15 cellular contexts compared by ENCODE assay signal in the genomic region with DNA sequence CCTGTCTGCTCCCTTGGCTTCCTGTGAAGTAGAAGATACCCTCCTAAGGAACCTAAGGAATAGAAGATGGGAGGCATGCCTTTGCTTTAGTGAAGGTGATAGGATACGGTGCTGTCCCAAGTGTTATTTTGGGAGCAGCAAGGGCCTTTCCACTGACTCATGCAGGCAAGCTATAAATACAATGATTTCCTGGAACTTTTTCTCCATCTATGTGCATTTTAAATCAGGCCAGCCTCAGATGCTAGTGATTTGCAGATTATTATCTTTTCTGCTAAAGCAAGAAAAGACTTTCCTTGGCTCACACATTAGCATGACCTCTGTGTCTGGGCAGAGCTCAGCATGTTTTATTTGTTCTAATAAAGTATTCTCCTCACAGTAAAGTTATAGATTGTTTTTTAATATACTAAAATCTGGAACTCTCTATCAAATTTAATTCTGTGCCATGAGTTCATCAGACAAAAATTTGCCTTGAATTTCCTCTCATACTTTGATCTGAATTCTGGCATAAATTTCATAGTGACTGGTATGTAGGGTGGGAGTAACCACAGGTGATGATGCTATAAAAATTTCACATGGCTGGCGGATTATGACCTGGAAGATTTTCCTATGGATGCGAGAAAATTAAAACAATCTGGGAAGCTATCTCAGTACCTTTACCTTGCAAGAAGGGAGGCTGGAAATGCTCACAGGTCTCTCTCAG.
DNase-seq lines count a peak whose midpoint lies in the region; ATAC-seq and TF ChIP-seq lines count a peak whose summit lies in the region.
"Had no signal": no experiment of that assay in that cellular context is flagged by ENCODE, and none has a peak within 500 bp of the region (broad histone marks: within the 10 kb centered on the region; RNA-seq: fewer than 3 reads in every experiment).

No MANE protein-coding gene starts in this region.

- H3F3A ChIP-seq in PC-3 (ENCODE audit: low read length, unreplicated experiment) = no peaks in the 10 kb centered on the region

- POLR2A ChIA-PET in PC-3 (lab: Charles Lee; ENCODE audit: unreplicated experiment) = interaction anchor here (0.8 kb wide), 1 partner anchor 32 kb away, joined by 7 read pairs; no protein-coding TSS in a partner anchor

- BruUV-seq in PC-3 (replicated peaks; lab: Mats Ljungman, UMichigan) = no TSS peak

- peaks cover 4% of the 10 kb centered on the region for H3K27me3 Mint-ChIP-seq in T-helper 2 cell treated with Interferon-gamma antibody and Interleukin-4, amounts not matched to agents 5 μg/mL and 100 μg/mL, for 36 hours (ENCODE audit: low read depth)
- H3K27me3 Mint-ChIP-seq in type B pancreatic cell = peaks cover 7% of the 10 kb centered on the region
- H3K27me3 Mint-ChIP-seq: activated B cell treated with CpG ODN at 0.5 μM for 24 hours had no signal

- H3K4me3 ChIP-seq in PC-3 (ENCODE audit: low read length) (no peak overlapping the region), psoas muscle (no peak overlapping the region)

- H3K27ac Mint-ChIP-seq in T-helper 2 cell treated with Interferon-gamma antibody and Interleukin-4, amounts not matched to agents 5 μg/mL and 100 μg/mL, for 36 hours = no peak overlapping the region
- H3K27ac Mint-ChIP-seq in type B pancreatic cell = no peak overlapping the region
- H3K27ac Mint-ChIP-seq: activated B cell treated with CpG ODN at 0.5 μM for 24 hours; activated T-cell treated with anti-CD3 and anti-CD28 coated beads, Interleukin-2, amount 50 U/mL, for 72 hours had no signal

- no peaks in the 10 kb centered on the region for H4K20me1 ChIP-seq in PC-3 (ENCODE audit: low read length)

- H3K9me2 ChIP-seq in PC-3 (replicated peaks; ENCODE audit: low read length) = no peaks in the 10 kb centered on the region

- H3K9me3 Mint-ChIP-seq in T-helper 2 cell treated with Interferon-gamma antibody and Interleukin-4, amounts not matched to agents 5 μg/mL and 100 μg/mL, for 36 hours = no peaks in the 10 kb centered on the region
- no peaks in the 10 kb centered on the region for H3K9me3 Mint-ChIP-seq in type B pancreatic cell
- H3K9me3 Mint-ChIP-seq: activated B cell treated with CpG ODN at 0.5 μM for 24 hours; activated T-cell treated with anti-CD3 and anti-CD28 coated beads, Interleukin-2, amount 50 U/mL, for 72 hours had no signal

- H3K4me1 ChIP-seq in PC-3 (ENCODE audit: insufficient read depth, low read length) = peaks cover 16% of the 10 kb centered on the region
- H3K4me1 ChIP-seq in psoas muscle = no peaks in the 10 kb centered on the region

- no peaks in the 10 kb centered on the region for H3K36me3 ChIP-seq in PC-3 (ENCODE audit: low read depth, low read length)
- no peaks in the 10 kb centered on the region for H3K36me3 ChIP-seq in psoas muscle (ENCODE audit: insufficient read depth in 1 of 2, low read depth in 1 of 2)

- TF ChIP-seq CTCF in PC-3 (conservative IDR thresholded peaks at IDR 0.05; ENCODE audit: low read depth, low read length) = no peak
- no peak for TF ChIP-seq CTCF in psoas muscle (IDR thresholded peaks at IDR 0.05)
- TF ChIP-seq CTCF in type B pancreatic cell (conservative IDR thresholded peaks at IDR 0.05) = no peak

- no peaks in the 10 kb centered on the region for H3K79me2 ChIP-seq in PC-3 (ENCODE audit: low read length)

- H3K27me3 ChIP-seq in PC-3 (ENCODE audit: low read length) (no peaks in the 10 kb centered on the region), psoas muscle (ENCODE audit: insufficient read depth in 3 of 3, low read length in 2 of 3) (peaks cover 0 to 12% (median 0%) of the 10 kb centered on the region in 3 donors)

- CTCF ChIA-PET in PC-3 (lab: Charles Lee) = interaction anchor here (0.6 to 2.2 kb wide), 2 partner anchors 32 to 196 kb away, joined by 3 to 6 read pairs; no protein-coding TSS in a partner anchor

- H3K4me1 Mint-ChIP-seq in T-helper 2 cell treated with Interferon-gamma antibody and Interleukin-4, amounts not matched to agents 5 μg/mL and 100 μg/mL, for 36 hours (ENCODE audit: low read depth) = peaks cover 6% of the 10 kb centered on the region
- peaks cover 4% of the 10 kb centered on the region for H3K4me1 Mint-ChIP-seq in type B pancreatic cell (ENCODE audit: unreplicated experiment)
- H3K4me1 Mint-ChIP-seq: activated B cell treated with CpG ODN at 0.5 μM for 24 hours had no signal

- H3K36me3 Mint-ChIP-seq in T-helper 2 cell treated with Interferon-gamma antibody and Interleukin-4, amounts not matched to agents 5 μg/mL and 100 μg/mL, for 36 hours (ENCODE audit: low read depth) = no peaks in the 10 kb centered on the region
- H3K36me3 Mint-ChIP-seq in type B pancreatic cell = no peaks in the 10 kb centered on the region

- peak overlapping the region; percentile 27; the same call in 1 of the 2 replicates for H3K4me2 ChIP-seq in PC-3 (ENCODE audit: low read length)

- no peak overlapping the region for H3K27ac ChIP-seq in PC-3 (ENCODE audit: low read length)
- H3K27ac ChIP-seq in psoas muscle = no peak overlapping the region

- H3K9me3 ChIP-seq in PC-3 (ENCODE audit: low read length) (no peaks in the 10 kb centered on the region), psoas muscle (no peaks in the 10 kb centered on the region)

- H2AFZ ChIP-seq in PC-3 (ENCODE audit: low read length) = no peak overlapping the region

- intact Hi-C loops in PC-3 (cut with micrococcal nuclease) (no loop called here), psoas muscle (cut with DNase I) (no loop called here)

- 53 to 62% (median 60%) methylated on average over 3 of the region's 3 CpGs for WGBS in psoas muscle, 3 donors

- DNase-seq in Daoy (ENCODE audit: low read depth) (peak; percentile 11), PC-3 (peak; percentile 42), fibroblast of gingiva (ENCODE audit: low read depth) (peak; percentile 53), psoas muscle (no peak), COR-L47 (lab: John Stamatoyannopoulos, UW) (no peak), type B pancreatic cell (ENCODE audit: extremely low spot score, unreplicated experiment) (no peak)
- DNase-seq in T-helper 2 cell treated with Interferon-gamma antibody and Interleukin-4, amounts not matched to agents 5 μg/mL and 100 μg/mL, for 36 hours (ENCODE audit: low spot score) = no peak
- no peak for DNase-seq in activated CD8-positive, alpha-beta memory T cell treated with anti-CD3 and anti-CD28 coated beads, Interleukin-2, amount 50 U/mL, for 4 hours
- DNase-seq: activated B cell treated with CpG ODN at 0.5 μM for 24 hours; activated T-cell treated with anti-CD3 and anti-CD28 coated beads, Interleukin-2, amount 50 U/mL, for 72 hours; midbrain; MV-4-11; NCI-H69; SIG-M5; trophoblast cell had no signal

- H3K4me3 Mint-ChIP-seq in T-helper 2 cell treated with Interferon-gamma antibody and Interleukin-4, amounts not matched to agents 5 μg/mL and 100 μg/mL, for 36 hours = no peak overlapping the region
- no peak overlapping the region for H3K4me3 Mint-ChIP-seq in type B pancreatic cell
- H3K4me3 Mint-ChIP-seq: activated B cell treated with CpG ODN at 0.5 μM for 24 hours; activated T-cell treated with anti-CD3 and anti-CD28 coated beads, Interleukin-2, amount 50 U/mL, for 72 hours had no signal

- ATAC-seq in PC-3 (peak; percentile 81), psoas muscle (peak; percentile 59 to 79 (median 73))
- ATAC-seq: activated T-cell treated with anti-CD3 and anti-CD28 coated beads, Interleukin-2, amount 50 U/mL, for 72 hours had no signal

- H3K9ac ChIP-seq in PC-3 (ENCODE audit: low read length) = no peak overlapping the region

Comparison
In these comparisons a context has a peak if more than half of its experiments do, and no peak if none do; other contexts are left out.
1. DNase-seq: peak in Daoy (single experiment), PC-3 (single experiment) and fibroblast of gingiva (single experiment); none in psoas muscle (0 of 2), COR-L47 (single experiment), T-helper 2 cell treated with Interferon-gamma antibody and Interleukin-4, amounts not matched to agents 5 μg/mL and 100 μg/mL, for 36 hours (single experiment), type B pancreatic cell (single experiment) and activated CD8-positive, alpha-beta memory T cell treated with anti-CD3 and anti-CD28 coated beads, Interleukin-2, amount 50 U/mL, for 4 hours (single experiment).